ENCODE assay signal across 28 cellular contexts in the genomic region with DNA sequence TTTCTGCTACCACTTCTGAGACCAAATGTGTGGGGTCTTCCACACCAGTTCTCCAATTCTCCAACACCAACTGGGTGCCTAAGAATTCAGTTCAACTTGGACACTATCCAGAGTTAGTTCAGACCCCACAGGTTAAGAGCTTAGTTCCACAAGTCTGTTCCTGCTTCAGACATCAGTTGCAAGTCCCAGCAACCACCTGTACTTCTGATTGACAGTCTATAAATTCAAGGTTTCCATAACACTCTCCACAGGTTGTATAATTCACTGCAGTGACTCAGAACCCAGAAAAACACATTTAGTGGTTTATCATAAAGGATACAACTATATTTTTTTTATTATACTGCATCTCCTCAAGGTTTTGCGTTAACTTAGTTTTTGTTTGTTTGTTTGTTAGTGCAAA. TPM values are rescaled to one million over a fixed set of nuclear protein-coding genes. Genes with fewer than 3 reads are reported as not detected.
"Had no signal": no experiment of that assay in that cellular context is flagged by ENCODE, and none has a peak within 500 bp of the region (broad histone marks: within the 10 kb centered on the region; RNA-seq: fewer than 3 reads in every experiment).

No MANE protein-coding gene starts in this region.

- FAIRE-seq: endometrium, frontal cortex, kidney had no signal

- H3K4me2 ChIP-seq: hepatocyte had no signal

- H3K36me3 ChIP-seq: colonic mucosa, esophagus squamous epithelium, gastroesophageal sphincter, heart left ventricle, left lung, lower lobe of right lung had no signal

- ATAC-seq: effector memory CD8-positive, alpha-beta T cell; esophagus mucosa; gastroesophageal sphincter; heart left ventricle; left cardiac atrium; left lung; left ventricle myocardium superior; lower lobe of right lung; mucosa of descending colon had no signal

- H3K27ac ChIP-seq: colonic mucosa, esophagus squamous epithelium, gastroesophageal sphincter, heart left ventricle, hepatocyte, left lung, lower lobe of right lung had no signal

- H3K4me3 ChIP-seq: colonic mucosa, esophagus squamous epithelium, gastroesophageal sphincter, heart left ventricle, hepatocyte, left lung, lower lobe of right lung, mucosa of descending colon had no signal

- H3K27me3 ChIP-seq: colonic mucosa, esophagus squamous epithelium, gastroesophageal sphincter, hepatocyte, left lung had no signal

- H3K4me1 ChIP-seq: colonic mucosa, esophagus squamous epithelium, gastroesophageal sphincter, heart left ventricle, left lung, lower lobe of right lung had no signal

- H3K9me3 ChIP-seq: colonic mucosa, esophagus squamous epithelium, gastroesophageal sphincter, left lung, lower lobe of right lung, mucosa of descending colon had no signal

- H2AFZ ChIP-seq: hepatocyte had no signal

- DNase-seq: colonic mucosa; cortex of kidney; effector CD8-positive, alpha-beta T cell; effector memory CD8-positive, alpha-beta T cell; endodermal cell; erythroblast; esophagus squamous epithelium; foreskin fibroblast; heart left ventricle; hypothalamus; immature natural killer cell; islet precursor cell; kidney; kidney glomerular epithelial cell; left cardiac atrium; left lung; left ventricle myocardium superior; lower lobe of right lung; mesenchymal stem cell; mucosa of descending colon; naive B cell had no signal

- H3K79me2 ChIP-seq: hepatocyte had no signal

RNA-seq across cellular contexts. Expression of gene AK5, which starts 18.7 kb away (rescaled TPM):
- total RNA-seq: esophagus mucosa, esophagus squamous epithelium, hepatocyte, mesenteric fat pad, mesothelial cell of epicardium had no signal
